Comparison of ENCODE assay signal across 9 cellular contexts in the genomic region with DNA sequence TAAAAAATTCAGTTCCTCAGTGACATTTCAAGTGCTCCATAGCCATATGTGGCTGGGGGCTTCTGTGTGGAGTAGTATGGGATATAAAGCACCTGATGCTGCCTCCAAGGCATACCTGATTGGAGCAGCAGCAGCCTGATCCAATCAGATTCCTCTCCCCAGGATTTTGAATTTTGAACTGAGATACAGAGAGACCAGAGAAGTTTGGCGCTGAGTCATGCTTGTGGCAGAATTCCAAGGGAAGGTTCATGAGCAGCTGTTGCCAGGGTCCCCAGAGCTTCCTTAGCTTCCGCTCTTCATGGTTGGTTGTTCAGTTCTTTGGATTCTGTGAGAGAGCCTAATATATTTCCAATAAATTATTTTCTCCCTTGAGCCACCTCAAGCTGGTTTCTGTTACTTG. TPM values are rescaled to one million over a fixed set of nuclear protein-coding genes. Genes with fewer than 3 reads are reported as not detected.
DNase-seq lines count a peak whose midpoint lies in the region; ATAC-seq and TF ChIP-seq lines count a peak whose summit lies in the region.
"Had no signal": no experiment of that assay in that cellular context is flagged by ENCODE, and none has a peak within 500 bp of the region (broad histone marks: within the 10 kb centered on the region; RNA-seq: fewer than 3 reads in every experiment).

No MANE protein-coding gene starts in this region.

- H2AFZ ChIP-seq in GM23338 (no peak overlapping the region), PC-3 (ENCODE audit: low read length) (peak overlapping the region; percentile 35; the same call in 1 of the 2 replicates)

- no TSS peak for BruUV-seq in PC-3 (replicated peaks; lab: Mats Ljungman, UMichigan)

- no peak overlapping the region for H3K9ac ChIP-seq in PC-3 (ENCODE audit: low read length)

- no peak overlapping the region for H3K4me3 Mint-ChIP-seq in GM23338
- no peak overlapping the region for H3K4me3 Mint-ChIP-seq in progenitor cell of endocrine pancreas (ENCODE audit: low read depth)
- H3K4me3 Mint-ChIP-seq in CD8-positive, alpha-beta T cell = no peak overlapping the region
- no peak overlapping the region for H3K4me3 Mint-ChIP-seq in natural killer cell treated with Interleukin-12 subunit alpha and Interleukin-12 subunit beta and Interleukin-15 and Interleukin-18, amount 100 ng/mL, for 72 hours
- H3K4me3 Mint-ChIP-seq: natural killer cell had no signal

- H3K9me3 Mint-ChIP-seq in GM23338 = no peaks in the 10 kb centered on the region; the same call in 2 of the 3 replicates
- no peaks in the 10 kb centered on the region for H3K9me3 Mint-ChIP-seq in progenitor cell of endocrine pancreas (ENCODE audit: low read depth)
- no peaks in the 10 kb centered on the region for H3K9me3 Mint-ChIP-seq in CD8-positive, alpha-beta T cell
- no peaks in the 10 kb centered on the region for H3K9me3 Mint-ChIP-seq in natural killer cell treated with Interleukin-12 subunit alpha and Interleukin-12 subunit beta and Interleukin-15 and Interleukin-18, amount 100 ng/mL, for 72 hours
- H3K9me3 Mint-ChIP-seq: natural killer cell had no signal

- H3K27me3 Mint-ChIP-seq in GM23338 (ENCODE audit: insufficient read depth, low read depth, poor library complexity) (peaks cover 2% of the 10 kb centered on the region), progenitor cell of endocrine pancreas (no peaks in the 10 kb centered on the region)
- H3K27me3 Mint-ChIP-seq in CD8-positive, alpha-beta T cell (ENCODE audit: low read depth) = peaks cover 9% of the 10 kb centered on the region
- H3K27me3 Mint-ChIP-seq in natural killer cell treated with Interleukin-12 subunit alpha and Interleukin-12 subunit beta and Interleukin-15 and Interleukin-18, amount 100 ng/mL, for 72 hours = peaks cover 11 to 26% of the 10 kb centered on the region in 2 donors

- peak; percentile 78 for ATAC-seq in GM23338
- ATAC-seq in PC-3 = peak; percentile 50; the same call in 1 of the 2 replicates
- no peak for ATAC-seq in CD8-positive, alpha-beta T cell
- ATAC-seq in natural killer cell treated with Interleukin-12 subunit alpha and Interleukin-12 subunit beta and Interleukin-15 and Interleukin-18, amount 100 ng/mL, for 72 hours = no peak
- ATAC-seq: natural killer cell had no signal

- H3K36me3 Mint-ChIP-seq in GM23338 (ENCODE audit: low read depth) = no peaks in the 10 kb centered on the region
- no peaks in the 10 kb centered on the region for H3K36me3 Mint-ChIP-seq in progenitor cell of endocrine pancreas (ENCODE audit: insufficient read depth)
- no peaks in the 10 kb centered on the region for H3K36me3 Mint-ChIP-seq in CD8-positive, alpha-beta T cell
- no peaks in the 10 kb centered on the region for H3K36me3 Mint-ChIP-seq in natural killer cell treated with Interleukin-12 subunit alpha and Interleukin-12 subunit beta and Interleukin-15 and Interleukin-18, amount 100 ng/mL, for 72 hours
- H3K36me3 Mint-ChIP-seq: natural killer cell had no signal

- peak; percentile 68 for DNase-seq in GM23338 (ENCODE audit: low spot score)
- DNase-seq in PC-3 = peak; percentile 71
- peak; percentile 74 for DNase-seq in fibroblast of villous mesenchyme (ENCODE audit: low read depth)
- DNase-seq in pulmonary artery endothelial cell (ENCODE audit: low read depth, low spot score) = peak; percentile 39
- DNase-seq in progenitor cell of endocrine pancreas (ENCODE audit: low spot score, unreplicated experiment) = no peak
- DNase-seq in CD8-positive, alpha-beta T cell = no peak
- DNase-seq in natural killer cell treated with Interleukin-12 subunit alpha and Interleukin-12 subunit beta and Interleukin-15 and Interleukin-18, amount 100 ng/mL, for 72 hours (ENCODE audit: low spot score) = no peak
- DNase-seq in central memory CD4-positive, alpha-beta T cell = no peak
- DNase-seq: natural killer cell had no signal

- TF ChIP-seq CTCF in GM23338 (conservative IDR thresholded peaks at IDR 0.05; ENCODE audit: low read depth in 2 of 2) (no peak), PC-3 (conservative IDR thresholded peaks at IDR 0.05; ENCODE audit: low read depth, low read length) (no peak), fibroblast of villous mesenchyme (IDR thresholded peaks at IDR 0.05; ENCODE audit: insufficient read depth, low read depth, low read length) (no peak), progenitor cell of endocrine pancreas (IDR thresholded peaks at IDR 0.05; ENCODE audit: unreplicated experiment) (no peak)
- no peak for TF ChIP-seq CTCF in CD8-positive, alpha-beta T cell (IDR thresholded peaks at IDR 0.05)

- H3K27ac Mint-ChIP-seq in GM23338 (peak overlapping the region; percentile 73; the same call in 1 of the 2 replicates), progenitor cell of endocrine pancreas (no peak overlapping the region)
- H3K27ac Mint-ChIP-seq in CD8-positive, alpha-beta T cell = no peak overlapping the region
- H3K27ac Mint-ChIP-seq in natural killer cell treated with Interleukin-12 subunit alpha and Interleukin-12 subunit beta and Interleukin-15 and Interleukin-18, amount 100 ng/mL, for 72 hours = no peak overlapping the region
- H3K27ac Mint-ChIP-seq: natural killer cell had no signal

- no peak overlapping the region for H3K4me3 ChIP-seq in GM23338
- no peak overlapping the region for H3K4me3 ChIP-seq in PC-3 (ENCODE audit: low read length)
- H3K4me3 ChIP-seq in fibroblast of villous mesenchyme (ENCODE audit: low read depth, low read length) = no peak overlapping the region
- no peak overlapping the region for H3K4me3 ChIP-seq in CD8-positive, alpha-beta T cell (ENCODE audit: low read depth, low read length)

- CTCF ChIA-PET in PC-3 (lab: Charles Lee) = no interaction called here
- CTCF ChIA-PET in CD8-positive, alpha-beta T cell (lab: Charles Lee) = no interaction called here

- peaks cover 10% of the 10 kb centered on the region for H3K4me1 Mint-ChIP-seq in GM23338
- H3K4me1 Mint-ChIP-seq in progenitor cell of endocrine pancreas (ENCODE audit: low read depth) = no peaks in the 10 kb centered on the region
- no peaks in the 10 kb centered on the region for H3K4me1 Mint-ChIP-seq in CD8-positive, alpha-beta T cell (ENCODE audit: low read depth)
- H3K4me1 Mint-ChIP-seq in natural killer cell treated with Interleukin-12 subunit alpha and Interleukin-12 subunit beta and Interleukin-15 and Interleukin-18, amount 100 ng/mL, for 72 hours (ENCODE audit: low read depth in 2 of 2) = no peaks in the 10 kb centered on the region
- H3K4me1 Mint-ChIP-seq: natural killer cell had no signal

- H3F3A ChIP-seq in GM23338 (replicated peaks; ENCODE audit: low read depth) = no peaks in the 10 kb centered on the region
- no peaks in the 10 kb centered on the region for H3F3A ChIP-seq in PC-3 (ENCODE audit: low read length, unreplicated experiment)

- POLR2A ChIA-PET in PC-3 (lab: Charles Lee; ENCODE audit: unreplicated experiment) = interaction anchor here (1.0 kb wide), 1 partner anchor 29 kb away, joined by 6 read pairs; a partner anchor contains a TSS
- POLR2A ChIA-PET in CD8-positive, alpha-beta T cell (lab: Charles Lee) = no interaction called here

- 0 out of 2 replicates have a peak, but pooled peaks cover 6% of the 10 kb centered on the region for H3K9me2 ChIP-seq in GM23338 (ENCODE audit: insufficient read depth)
- no peaks in the 10 kb centered on the region for H3K9me2 ChIP-seq in PC-3 (replicated peaks; ENCODE audit: low read length)

- H3K4me1 ChIP-seq in GM23338 (ENCODE audit: insufficient read depth) (peaks cover 9% of the 10 kb centered on the region; the same call in 1 of the 2 replicates), PC-3 (ENCODE audit: insufficient read depth, low read length) (peaks cover 10% of the 10 kb centered on the region)
- no peaks in the 10 kb centered on the region for H3K4me1 ChIP-seq in CD8-positive, alpha-beta T cell (ENCODE audit: insufficient read depth, low read length)

- H3K4me2 ChIP-seq in GM23338 = no peak overlapping the region
- no peak overlapping the region for H3K4me2 ChIP-seq in PC-3 (ENCODE audit: low read length)

- no peaks in the 10 kb centered on the region for H3K9me3 ChIP-seq in PC-3 (ENCODE audit: low read length)
- H3K9me3 ChIP-seq in CD8-positive, alpha-beta T cell (ENCODE audit: low read length) = no peaks in the 10 kb centered on the region

- H3K27ac ChIP-seq in GM23338 (ENCODE audit: low read depth) (0 out of 2 replicates have a peak overlapping the region, but pooled peaks have one; percentile 7), PC-3 (ENCODE audit: low read length) (no peak overlapping the region)
- H3K27ac ChIP-seq in CD8-positive, alpha-beta T cell (ENCODE audit: low read depth, low read length) = no peak overlapping the region

- no peaks in the 10 kb centered on the region for H4K20me1 ChIP-seq in GM23338 (replicated peaks; ENCODE audit: insufficient read depth)
- H4K20me1 ChIP-seq in PC-3 (ENCODE audit: low read length) = no peaks in the 10 kb centered on the region

- H3K79me2 ChIP-seq in GM23338 (replicated peaks; ENCODE audit: insufficient read depth) (no peaks in the 10 kb centered on the region), PC-3 (ENCODE audit: low read length) (no peaks in the 10 kb centered on the region)

- H3K36me3 ChIP-seq in GM23338 (ENCODE audit: insufficient read depth) = no peaks in the 10 kb centered on the region
- no peaks in the 10 kb centered on the region for H3K36me3 ChIP-seq in PC-3 (ENCODE audit: low read depth, low read length)
- no peaks in the 10 kb centered on the region for H3K36me3 ChIP-seq in CD8-positive, alpha-beta T cell (ENCODE audit: insufficient read depth, low read length)

- H3K27me3 ChIP-seq in GM23338 (ENCODE audit: insufficient read depth) (no peaks in the 10 kb centered on the region), PC-3 (ENCODE audit: low read length) (no peaks in the 10 kb centered on the region)
- peaks cover 5% of the 10 kb centered on the region for H3K27me3 ChIP-seq in CD8-positive, alpha-beta T cell (ENCODE audit: insufficient read depth, low read length)

- intact Hi-C loops in PC-3 (cut with micrococcal nuclease) = no loop called here
- intact Hi-C loops in CD8-positive, alpha-beta T cell (cut with DNase I, micrococcal nuclease) = no loop called here

TF ChIP-seq in GM23338, 12 proteins besides CTCF, POLR2A, EP300 and RAD21 (continues in another document):
- no peak for TF ChIP-seq ZNF114 (CRISPR knock-in tag; IDR thresholded peaks at IDR 0.05)
- no peak for TF ChIP-seq EZH2 (IDR thresholded peaks at IDR 0.05; ENCODE audit: low read depth, unreplicated experiment)
- TF ChIP-seq NANOG (IDR thresholded peaks at IDR 0.05; ENCODE audit: borderline replicate concordance) = no peak
- TF ChIP-seq CREB1 (CRISPR knock-in tag; IDR thresholded peaks at IDR 0.05; ENCODE audit: low read depth) = no peak

RNA-seq across cellular contexts. Expression of a gene that starts 29.0 kb away (rescaled TPM):
- 8.0 and 19.7 TPM in 2 replicates for total RNA-seq in GM23338 (2014; rRNA removed; shearing (Covaris generic))
- 35.1 and 43.1 TPM in 2 replicates for polyA plus RNA-seq in GM23338 (2016; fragmentation: Nextera tagmentation; extraction: Ambion mirVana)
- total RNA-seq in PC-3 (2014; rRNA removed) (12.7 and 16.9 TPM in 2 replicates), fibroblast of villous mesenchyme (14.8 and 21.2 TPM in 2 replicates), pulmonary artery endothelial cell (16.1 and 17.9 TPM in 2 replicates), progenitor cell of endocrine pancreas (61.2 and 64.3 TPM in 2 replicates)
- 10 to 100 TPM; 28.4 to 31.3 TPM for total RNA-seq in CD8-positive, alpha-beta T cell
- total RNA-seq in natural killer cell treated with Interleukin-12 subunit alpha and Interleukin-12 subunit beta and Interleukin-15 and Interleukin-18, amount 100 ng/mL, for 72 hours = 10 to 100 TPM; 20.0 to 24.7 TPM

Comparison
In these comparisons a context has a peak if more than half of its experiments do, and no peak if none do; other contexts are left out.
1. ATAC-seq: peak in GM23338 (single experiment) and PC-3 (single experiment); none in CD8-positive, alpha-beta T cell (single experiment) and natural killer cell treated with Interleukin-12 subunit alpha and Interleukin-12 subunit beta and Interleukin-15 and Interleukin-18, amount 100 ng/mL, for 72 hours (0 of 2).
2. DNase-seq: peak in GM23338 (single experiment), PC-3 (single experiment), fibroblast of villous mesenchyme (single experiment) and pulmonary artery endothelial cell (single experiment); none in progenitor cell of endocrine pancreas (single experiment), CD8-positive, alpha-beta T cell (0 of 7), natural killer cell treated with Interleukin-12 subunit alpha and Interleukin-12 subunit beta and Interleukin-15 and Interleukin-18, amount 100 ng/mL, for 72 hours (single experiment) and central memory CD4-positive, alpha-beta T cell (single experiment).